Comparison of ENCODE assay signal across 21 cellular contexts in the genomic region with DNA sequence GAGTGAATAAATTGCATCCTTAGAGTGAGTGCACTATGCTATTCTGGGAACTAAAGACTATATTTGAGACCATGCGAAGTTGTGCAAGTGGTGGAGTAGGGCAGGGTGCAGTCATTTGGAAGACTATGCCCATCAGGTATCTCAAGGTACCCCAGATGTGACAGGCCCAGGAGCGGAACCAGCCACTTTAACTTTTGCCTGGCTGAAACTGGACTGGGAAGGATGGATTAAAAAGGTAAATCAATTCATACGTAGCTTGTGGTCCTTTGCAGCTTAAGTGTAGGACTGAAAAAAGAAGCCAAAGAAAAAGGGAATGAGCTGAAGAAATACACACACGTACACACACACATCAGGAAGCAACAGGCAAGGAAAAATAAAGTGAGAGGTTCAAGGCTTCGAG. TPM values are rescaled to one million over a fixed set of nuclear protein-coding genes. Genes with fewer than 3 reads are reported as not detected.
DNase-seq lines count a peak whose midpoint lies in the region; ATAC-seq and TF ChIP-seq lines count a peak whose summit lies in the region.
"Had no signal": no experiment of that assay in that cellular context is flagged by ENCODE, and none has a peak within 500 bp of the region (broad histone marks: within the 10 kb centered on the region; RNA-seq: fewer than 3 reads in every experiment).

No MANE protein-coding gene starts in this region.

- H3K4me1 Mint-ChIP-seq in stimulated activated naive CD8-positive, alpha-beta T cell treated with anti-CD3 and anti-CD28 coated beads, Interleukin-15, Interleukin-2, amounts not matched to agents 100 ng/mL and 50 ng/mL, for 24 hours (ENCODE audit: low read depth), result peaks cover 5% of the 10 kb centered on the region
- H3K4me1 Mint-ChIP-seq in stimulated activated naive CD8-positive, alpha-beta T cell treated with anti-CD3 and anti-CD28 coated beads, Interleukin-15, amount 100 ng/mL, for 72 hours, result no peaks in the 10 kb centered on the region

- H3K4me3 Mint-ChIP-seq in stimulated activated naive CD8-positive, alpha-beta T cell treated with anti-CD3 and anti-CD28 coated beads, Interleukin-15, Interleukin-2, amounts not matched to agents 100 ng/mL and 50 ng/mL, for 24 hours, result peak overlapping the region; percentile 30
- no peak overlapping the region for H3K4me3 Mint-ChIP-seq in stimulated activated naive CD8-positive, alpha-beta T cell treated with anti-CD3 and anti-CD28 coated beads, Interleukin-15, amount 100 ng/mL, for 72 hours

- H3K4me1 ChIP-seq in PC-9 (replicated peaks; ENCODE audit: insufficient read depth), result peaks cover 24% of the 10 kb centered on the region
- H3K4me1 ChIP-seq in liver (ENCODE audit: control insufficient read depth in 4 of 4, insufficient read depth in 4 of 4, low read length in 3 of 4), result peaks cover 0 to 42% (median 33%) of the 10 kb centered on the region in 4 donors
- no peaks in the 10 kb centered on the region for H3K4me1 ChIP-seq in HAP-1
- no peaks in the 10 kb centered on the region for H3K4me1 ChIP-seq in prostate gland (replicated peaks)

- WGBS in liver, result 44% methylated on average over 5 of the region's 5 CpGs
- WGBS in prostate gland, result 97% methylated on average over 5 of the region's 5 CpGs

- H3K4me3 ChIP-seq in PC-9 (no peak overlapping the region), liver (ENCODE audit: low read depth in 1 of 3, low read length in 3 of 3) (peak overlapping the region; percentile 56 to 67 (median 62)), HAP-1 (no peak overlapping the region), prostate gland (no peak overlapping the region)
- H3K4me3 ChIP-seq: vagina had no signal

- H3K36me3 ChIP-seq in PC-9 (ENCODE audit: low read depth) (peaks cover 10% of the 10 kb centered on the region; the same call in 1 of the 2 replicates), liver (ENCODE audit: control insufficient read depth in 4 of 4, insufficient read depth in 3 of 4, low read depth in 1 of 4, low read length in 3 of 4) (peaks cover 0 to 3% (median 0%) of the 10 kb centered on the region in 4 donors), HAP-1 (replicated peaks) (no peaks in the 10 kb centered on the region), prostate gland (no peaks in the 10 kb centered on the region)
- H3K36me3 ChIP-seq: vagina had no signal

- TF ChIP-seq CTCF in PC-9 (conservative IDR thresholded peaks at IDR 0.05), result no peak
- TF ChIP-seq CTCF in liver (IDR thresholded peaks at IDR 0.05; ENCODE audit: low read depth, low read length, missing input control), result no peak
- no peak for TF ChIP-seq CTCF in omental fat pad (IDR thresholded peaks at IDR 0.05)
- TF ChIP-seq CTCF in prostate gland (IDR thresholded peaks at IDR 0.05), result no peak

- H3K9ac ChIP-seq in liver (ENCODE audit: low read depth in 1 of 2, low read length in 2 of 2), result peak overlapping the region in 1 of 2 donors; percentile 38

- H4K20me1 ChIP-seq in PC-9 (ENCODE audit: insufficient read depth), result no peaks in the 10 kb centered on the region

- no peak overlapping the region for H3K27ac Mint-ChIP-seq in stimulated activated naive CD8-positive, alpha-beta T cell treated with anti-CD3 and anti-CD28 coated beads, Interleukin-15, Interleukin-2, amounts not matched to agents 100 ng/mL and 50 ng/mL, for 24 hours
- H3K27ac Mint-ChIP-seq in stimulated activated naive CD8-positive, alpha-beta T cell treated with anti-CD3 and anti-CD28 coated beads, Interleukin-15, amount 100 ng/mL, for 72 hours, result no peak overlapping the region
- H3K27ac Mint-ChIP-seq: activated T-helper 2 cell treated with anti-CD3 and anti-CD28 coated beads, Interferon-gamma antibody, Interleukin-2, Interleukin-4, amounts not matched to agents 10 μg/mL and 5 μg/mL and 100 μg/mL, durations not matched to agents 14 hours and 24 hours and 36 hours had no signal

- H3K36me3 Mint-ChIP-seq in stimulated activated naive CD8-positive, alpha-beta T cell treated with anti-CD3 and anti-CD28 coated beads, Interleukin-15, Interleukin-2, amounts not matched to agents 100 ng/mL and 50 ng/mL, for 24 hours (ENCODE audit: low read depth), result no peaks in the 10 kb centered on the region

- no peaks in the 10 kb centered on the region for H3K79me2 ChIP-seq in PC-9 (ENCODE audit: low read depth)

- no peak for ATAC-seq in stimulated activated naive CD8-positive, alpha-beta T cell treated with anti-CD3 and anti-CD28 coated beads, Interleukin-15, amount 100 ng/mL, for 72 hours
- no peak for ATAC-seq in omental fat pad (ENCODE audit: low FRiP score)

- no peaks in the 10 kb centered on the region for H3K9me2 ChIP-seq in PC-9 (ENCODE audit: insufficient read depth)

- TF ChIP-seq POLR2A in prostate gland (IDR thresholded peaks at IDR 0.05), result no peak

- TSS peak; percentile 17 for BruUV-seq in PC-9 (replicated peaks; lab: Mats Ljungman, UMichigan)

- no peak overlapping the region for H2AFZ ChIP-seq in PC-9

- peaks cover 3% of the 10 kb centered on the region for H3K9me3 Mint-ChIP-seq in stimulated activated naive CD8-positive, alpha-beta T cell treated with anti-CD3 and anti-CD28 coated beads, Interleukin-15, Interleukin-2, amounts not matched to agents 100 ng/mL and 50 ng/mL, for 24 hours
- H3K9me3 Mint-ChIP-seq in stimulated activated naive CD8-positive, alpha-beta T cell treated with anti-CD3 and anti-CD28 coated beads, Interleukin-15, amount 100 ng/mL, for 72 hours, result peaks cover 0 to 4% of the 10 kb centered on the region in 2 donors
- H3K9me3 Mint-ChIP-seq: activated T-helper 2 cell treated with anti-CD3 and anti-CD28 coated beads, Interferon-gamma antibody, Interleukin-2, Interleukin-4, amounts not matched to agents 10 μg/mL and 5 μg/mL and 100 μg/mL, durations not matched to agents 14 hours and 24 hours and 36 hours had no signal

- intact Hi-C loops in PC-9 (cut with micrococcal nuclease; ENCODE audit: unreplicated experiment) (loop anchor here (5.0 kb wide), 3 partner anchors 67 to 197 kb away; no protein-coding TSS in a partner anchor), prostate gland (cut with DNase I) (no loop called here)

- TF ChIP-seq RAD21 in liver (IDR thresholded peaks at IDR 0.05), result no peak

- POLR2A ChIA-PET in PC-9 (lab: Charles Lee; ENCODE audit: unreplicated experiment), result no interaction called here

- H3F3A ChIP-seq in PC-9 (ENCODE audit: insufficient read depth, low read depth), result peaks cover 14% of the 10 kb centered on the region

- H3K27me3 ChIP-seq in PC-9 (ENCODE audit: insufficient read depth, low read depth) (no peaks in the 10 kb centered on the region), liver (ENCODE audit: control insufficient read depth in 4 of 4, insufficient read depth in 4 of 4, low read length in 3 of 4) (no peaks in the 10 kb centered on the region), HAP-1 (ENCODE audit: low read depth) (no peaks in the 10 kb centered on the region; the same call in 1 of the 2 replicates), prostate gland (replicated peaks; ENCODE audit: insufficient read depth) (no peaks in the 10 kb centered on the region)
- H3K27me3 ChIP-seq: vagina had no signal

- peaks cover 38% of the 10 kb centered on the region for H3K9me3 ChIP-seq in PC-9 (ENCODE audit: insufficient read depth, low read depth)
- no peaks in the 10 kb centered on the region for H3K9me3 ChIP-seq in liver (ENCODE audit: control insufficient read depth in 4 of 4, low read length in 3 of 4)
- no peaks in the 10 kb centered on the region for H3K9me3 ChIP-seq in HAP-1
- H3K9me3 ChIP-seq in prostate gland, result no peaks in the 10 kb centered on the region
- H3K9me3 ChIP-seq: vagina had no signal

- in situ Hi-C loops in HAP-1 (cut with MboI; ENCODE audit: low sequenced_read_pairs), result no loop called here

- no peak overlapping the region for H3K27ac ChIP-seq in PC-9
- H3K27ac ChIP-seq in liver (ENCODE audit: low read depth in 1 of 2, low read length in 2 of 2), result peak overlapping the region; percentile 41 to 70
- no peak overlapping the region for H3K27ac ChIP-seq in prostate gland
- H3K27ac ChIP-seq: C4-2B, vagina had no signal

- no peak overlapping the region for H3K4me2 ChIP-seq in PC-9

- no peaks in the 10 kb centered on the region for H3K27me3 Mint-ChIP-seq in stimulated activated naive CD8-positive, alpha-beta T cell treated with anti-CD3 and anti-CD28 coated beads, Interleukin-15, Interleukin-2, amounts not matched to agents 100 ng/mL and 50 ng/mL, for 24 hours
- no peaks in the 10 kb centered on the region for H3K27me3 Mint-ChIP-seq in stimulated activated naive CD8-positive, alpha-beta T cell treated with anti-CD3 and anti-CD28 coated beads, Interleukin-15, amount 100 ng/mL, for 72 hours

- DNase-seq in stimulated activated naive CD8-positive, alpha-beta T cell treated with anti-CD3 and anti-CD28 coated beads, Interleukin-15, amount 100 ng/mL, for 72 hours, result no peak
- no peak for DNase-seq in PC-9
- DNase-seq in omental fat pad (ENCODE audit: low spot score), result no peak
- DNase-seq in HAP-1 (ENCODE audit: low spot score in 2 of 2), result no peak
- no peak for DNase-seq in hypothalamus (lab: John Stamatoyannopoulos, UW)
- DNase-seq in prostate gland (ENCODE audit: low spot score), result no peak
- DNase-seq: ACHN; activated CD4-positive, alpha-beta T cell treated with anti-CD3 and anti-CD28 coated beads for 48 hours; activated CD8-positive, alpha-beta memory T cell treated with anti-CD3 and anti-CD28 coated beads, Interleukin-2, amount 50 U/mL, for 4 hours; DMS 273 treated with DMSO at 0.1 percent for 48 hours; glutamatergic neuron; NCI-H1105; NCI-H510A; Right ventricle myocardium superior; stimulated activated CD4-positive, alpha-beta T cell treated with anti-CD3 and anti-CD28 coated beads, Interleukin-4, amount 100 ng/mL, for 4 hours; substantia nigra had no signal

- CTCF ChIA-PET in PC-9 (lab: Charles Lee), result no interaction called here

TF ChIP-seq in liver, 16 proteins besides CTCF, POLR2A, EP300 and RAD21:
- TF ChIP-seq, protein P1, sequence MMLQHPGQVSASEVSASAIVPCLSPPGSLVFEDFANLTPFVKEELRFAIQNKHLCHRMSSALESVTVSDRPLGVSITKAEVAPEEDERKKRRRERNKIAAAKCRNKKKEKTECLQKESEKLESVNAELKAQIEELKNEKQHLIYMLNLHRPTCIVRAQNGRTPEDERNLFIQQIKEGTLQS (IDR thresholded peaks at IDR 0.05), result no peak
- TF ChIP-seq HNF4A (conservative IDR thresholded peaks at IDR 0.05), result peak in 1 of 2 donors; percentile 30
TF ChIP-seq in liver: peak in this region for 1.

RNA-seq across cellular contexts. Expression of gene KYNU, which starts 1.7 kb away (rescaled TPM):
- total RNA-seq in PC-9 (2021) (44.5 and 55.7 TPM in 2 replicates), liver (10 to 100 TPM; 24.0 to 64.3 TPM), omental fat pad (10 to 100 TPM in 1 of 4 donors, 1 to 10 TPM in 3; 3.8 to 25.3 (median 8.4) TPM), prostate gland (1 to 10 TPM in 1 of 2 donors, under 1 TPM in 1; 0.34 to 1.1 TPM)
- polyA plus RNA-seq in liver, result 10 to 100 TPM; 32.2 to 33.4 TPM
- total RNA-seq: activated T-helper 2 cell treated with anti-CD3 and anti-CD28 coated beads, Interferon-gamma antibody, Interleukin-2, Interleukin-4, amounts not matched to agents 10 μg/mL and 5 μg/mL and 100 μg/mL, durations not matched to agents 14 hours and 24 hours and 36 hours had no signal

Comparison
In these comparisons a context has a peak if more than half of its experiments do, and no peak if none do; other contexts are left out.
1. H3K27ac ChIP-seq: peak in liver (2 of 2); none in PC-9 (single experiment) and prostate gland (0 of 2).
2. H3K4me3 ChIP-seq: peak in liver (3 of 3); none in PC-9 (single experiment), HAP-1 (single experiment) and prostate gland (0 of 2).